19 cellular contexts compared by ENCODE assay signal in genomic region chr14:75812592-75812991, GRCh38.
"Had no signal": no experiment of that assay in that cellular context is flagged by ENCODE, and none has a peak within 500 bp of the region (broad histone marks: within the 10 kb centered on the region; RNA-seq: fewer than 3 reads in every experiment).

No MANE protein-coding gene starts in this region.

- ATAC-seq: activated CD4-positive, alpha-beta T cell treated with anti-CD3 and anti-CD28 coated beads for 36 hours; activated naive CD4-positive, alpha-beta T cell treated with anti-CD3 and anti-CD28 coated beads, Interleukin-2, amount 50 U/mL, for 72 hours; natural killer cell treated with Interleukin-12 subunit alpha and Interleukin-12 subunit beta and Interleukin-15 and Interleukin-18, amount 100 ng/mL, for 72 hours had no signal

- H3K4me1 ChIP-seq: lower lobe of right lung had no signal

- H3K4me3 Mint-ChIP-seq: activated CD4-positive, alpha-beta T cell treated with anti-CD3 and anti-CD28 coated beads for 36 hours; dendritic cell treated with granulocyte-macrophage colony-stimulating factor and Interleukin-4, amounts not matched to agents 40 ng/mL and 50 ng/mL, for 4 days; natural killer cell treated with Interleukin-12 subunit alpha and Interleukin-12 subunit beta and Interleukin-15 and Interleukin-18, amount 100 ng/mL, for 72 hours had no signal

- H3K27ac Mint-ChIP-seq: activated CD4-positive, alpha-beta T cell treated with anti-CD3 and anti-CD28 coated beads for 36 hours; activated naive CD4-positive, alpha-beta T cell treated with anti-CD3 and anti-CD28 coated beads, Interleukin-2, amount 50 U/mL, for 72 hours; dendritic cell treated with granulocyte-macrophage colony-stimulating factor and Interleukin-4, amounts not matched to agents 40 ng/mL and 50 ng/mL, for 4 days; natural killer cell treated with Interleukin-12 subunit alpha and Interleukin-12 subunit beta and Interleukin-15 and Interleukin-18, amount 100 ng/mL, for 72 hours had no signal

- H3K36me3 Mint-ChIP-seq: activated naive CD4-positive, alpha-beta T cell treated with anti-CD3 and anti-CD28 coated beads, Interleukin-2, amount 50 U/mL, for 72 hours; natural killer cell treated with Interleukin-12 subunit alpha and Interleukin-12 subunit beta and Interleukin-15 and Interleukin-18, amount 100 ng/mL, for 72 hours had no signal

- H3K36me3 ChIP-seq: adrenal gland, lower lobe of right lung had no signal

- H3K4me3 ChIP-seq: adrenal gland, lower lobe of right lung, tibial artery had no signal

- H3K9me3 Mint-ChIP-seq: activated naive CD4-positive, alpha-beta T cell treated with anti-CD3 and anti-CD28 coated beads, Interleukin-2, amount 50 U/mL, for 72 hours; dendritic cell treated with granulocyte-macrophage colony-stimulating factor and Interleukin-4, amounts not matched to agents 40 ng/mL and 50 ng/mL, for 4 days; natural killer cell treated with Interleukin-12 subunit alpha and Interleukin-12 subunit beta and Interleukin-15 and Interleukin-18, amount 100 ng/mL, for 72 hours had no signal

- DNase-seq: activated CD4-positive, alpha-beta T cell treated with anti-CD3 and anti-CD28 coated beads for 36 hours; activated CD4-positive, alpha-beta T cell treated with anti-CD3 and anti-CD28 coated beads, Interleukin-2, amount 50 U/mL, for 48 hours; activated gamma-delta T cell; adrenal gland; islet precursor cell; left colon; lower lobe of right lung; nucleus accumbens; stimulated activated CD4-positive, alpha-beta T cell treated with anti-CD3 and anti-CD28 coated beads, Interleukin-12 subunit alpha, Interleukin-12 subunit beta, amount 100 ng/mL, for 4 hours; stimulated activated CD4-positive, alpha-beta T cell treated with anti-CD3 and anti-CD28 coated beads, Interleukin-1b, Interleukin-23, amount 100 ng/mL, for 48 hours; stimulated activated CD8-positive, alpha-beta memory T cell treated with anti-CD3 and anti-CD28 coated beads, Interleukin-4, amount 100 ng/mL, for 48 hours; stimulated activated naive CD4-positive, alpha-beta T cell treated with Interleukin-2 at 50 U/mL for 16 hours; substantia nigra; T-helper 2 cell; tibial artery had no signal

- H3K27me3 ChIP-seq: adrenal gland, tibial artery had no signal

- H3K27me3 Mint-ChIP-seq: activated CD4-positive, alpha-beta T cell treated with anti-CD3 and anti-CD28 coated beads for 36 hours; dendritic cell treated with granulocyte-macrophage colony-stimulating factor and Interleukin-4, amounts not matched to agents 40 ng/mL and 50 ng/mL, for 4 days; natural killer cell treated with Interleukin-12 subunit alpha and Interleukin-12 subunit beta and Interleukin-15 and Interleukin-18, amount 100 ng/mL, for 72 hours had no signal

- H3K27ac ChIP-seq: adrenal gland, epithelial cell of prostate, lower lobe of right lung, tibial artery had no signal

- H3K9me3 ChIP-seq: adrenal gland, lower lobe of right lung, tibial artery had no signal

- H3K4me1 Mint-ChIP-seq: activated CD4-positive, alpha-beta T cell treated with anti-CD3 and anti-CD28 coated beads for 36 hours had no signal
